ENCODE assay signal across 9 cellular contexts in genomic region chr2:96888082-96889011, GRCh38. TPM values are rescaled to one million over a fixed set of nuclear protein-coding genes. Genes with fewer than 3 reads are reported as not detected.
A peak's percentile ranks its signal among the peaks of the same experiment; 100 is the strongest.
DNase-seq lines count a peak whose midpoint lies in the region; ATAC-seq, FAIRE-seq and TF ChIP-seq lines count a peak whose summit lies in the region.
"Had no signal": no experiment of that assay in that cellular context is flagged by ENCODE, and none has a peak within 500 bp of the region (broad histone marks: within the 10 kb centered on the region; RNA-seq: fewer than 3 reads in every experiment).

No MANE protein-coding gene starts in this region.

- H3K27ac ChIP-seq in K562 (ENCODE audit: extremely low read depth, low read depth, low read length) (peak overlapping the region; percentile 56; the same call in 2 of the 3 replicates), upper lobe of right lung (peak overlapping the region; percentile 38)

- no peak for TF ChIP-seq EP300 in K562 (IDR thresholded peaks at IDR 0.05; ENCODE audit: low read length)

- H3K9me3 Mint-ChIP-seq in activated CD4-positive, alpha-beta T cell treated with anti-CD3 and anti-CD28 coated beads for 36 hours (ENCODE audit: low read depth): no peaks in the 10 kb centered on the region
- H3K9me3 Mint-ChIP-seq: activated T-cell treated with anti-CD3 and anti-CD28 coated beads, Interleukin-2, amount 50 U/mL, for 72 hours had no signal

- H4K20me1 ChIP-seq in K562 (replicated peaks; ENCODE audit: control insufficient read depth, insufficient read depth, low read length): peaks cover 3% of the 10 kb centered on the region; the same call in 1 of the 2 replicates

- H3K4me3 ChIP-seq in K562 (no peak overlapping the region), upper lobe of right lung (no peak overlapping the region)

- POLR2A ChIA-PET in activated CD4-positive, alpha-beta T cell treated with anti-CD3 and anti-CD28 coated beads for 36 hours (lab: Charles Lee): interaction anchor here (0.6 kb wide), 1 partner anchor 27 kb away, joined by 4 read pairs; no protein-coding TSS in a partner anchor
- POLR2A ChIA-PET in K562 (lab: Yijun Ruan, JAX): interaction anchor here (0.6 to 9.0 kb wide), 6 partner anchors 9 to 65 kb away, joined by 3 to 112 read pairs (median 5); no protein-coding TSS in a partner anchor

- H3K9me1 ChIP-seq in K562 (ENCODE audit: control insufficient read depth, insufficient read depth, low read length): no peaks in the 10 kb centered on the region

- H3K27ac Mint-ChIP-seq in activated CD4-positive, alpha-beta T cell treated with anti-CD3 and anti-CD28 coated beads for 36 hours: no peak overlapping the region
- H3K27ac Mint-ChIP-seq: activated T-cell treated with anti-CD3 and anti-CD28 coated beads, Interleukin-2, amount 50 U/mL, for 72 hours had no signal

- 78% methylated on average over 11 of the region's 12 CpGs for WGBS in K562 (ENCODE audit: insufficient coverage, low coverage, missing lambda C conversion rate)

- H3K4me1 ChIP-seq in K562 (replicated peaks in 1 of 2; ENCODE audit: control insufficient read depth in 2 of 2, insufficient read depth in 2 of 2, low read length in 2 of 2) (peaks cover 54 to 86% of the 10 kb centered on the region in 2 experiments), upper lobe of right lung (peaks cover 56% of the 10 kb centered on the region)

- H3K27me3 Mint-ChIP-seq in activated CD4-positive, alpha-beta T cell treated with anti-CD3 and anti-CD28 coated beads for 36 hours: no peaks in the 10 kb centered on the region

- H3K4me2 ChIP-seq in K562 (ENCODE audit: insufficient read depth, low read length): peak overlapping the region; percentile 54

- intact Hi-C loops in activated CD4-positive, alpha-beta T cell treated with anti-CD3 and anti-CD28 coated beads for 36 hours (cut with DNase I, micrococcal nuclease): no loop called here
- intact Hi-C loops in K562 (cut with micrococcal nuclease) (no loop called here), upper lobe of right lung (cut with DNase I) (no loop called here)

- peak; percentile 61 for ATAC-seq in activated CD4-positive, alpha-beta T cell treated with anti-CD3 and anti-CD28 coated beads for 36 hours
- no peak for ATAC-seq in K562
- ATAC-seq in upper lobe of right lung: peak; percentile 65
- ATAC-seq in HG02870 (IDR thresholded peaks at IDR 0.05; ENCODE audit: unreplicated experiment): no peak

- no TSS peak for BruUV-seq in K562 (replicated peaks; lab: Mats Ljungman, UMichigan)

- H3K36me3 ChIP-seq in K562 (ENCODE audit: control insufficient read depth, insufficient read depth, low read length) (peaks cover 94% of the 10 kb centered on the region), upper lobe of right lung (no peaks in the 10 kb centered on the region)

- no peak for TF ChIP-seq POLR2A in K562 (conservative IDR thresholded peaks at IDR 0.05)

- CTCF ChIA-PET in activated CD4-positive, alpha-beta T cell treated with anti-CD3 and anti-CD28 coated beads for 36 hours (lab: Charles Lee): interaction anchor here (0.6 to 1.7 kb wide), 2 partner anchors 17 to 37 kb away, joined by 3 to 6 read pairs; no protein-coding TSS in a partner anchor
- CTCF ChIA-PET in K562 (lab: Yijun Ruan, JAX; ENCODE audit: low intra/inter-chr PET ratio): no interaction called here

- H3K4me3 Mint-ChIP-seq in activated CD4-positive, alpha-beta T cell treated with anti-CD3 and anti-CD28 coated beads for 36 hours: no peak overlapping the region
- H3K4me3 Mint-ChIP-seq: activated T-cell treated with anti-CD3 and anti-CD28 coated beads, Interleukin-2, amount 50 U/mL, for 72 hours had no signal

- H3K36me3 Mint-ChIP-seq in activated CD4-positive, alpha-beta T cell treated with anti-CD3 and anti-CD28 coated beads for 36 hours (ENCODE audit: low read depth): no peaks in the 10 kb centered on the region

- no peak for TF ChIP-seq RAD21 in K562 (CRISPR knock-in tag; conservative IDR thresholded peaks at IDR 0.05 in 1 of 2, IDR thresholded peaks at IDR 0.05 in 1 of 2)

- no peak for FAIRE-seq in K562 (lab: Jason Lieb, UNC)

- H3K9me3 ChIP-seq in K562 (replicated peaks; ENCODE audit: control insufficient read depth, insufficient read depth, low read depth, low read length): no peaks in the 10 kb centered on the region
- no peaks in the 10 kb centered on the region for H3K9me3 ChIP-seq in upper lobe of right lung

- TF ChIP-seq CTCF in K562 (IDR thresholded peaks at IDR 0.05 in 2 of 3, conservative IDR thresholded peaks at IDR 0.05 in 1 of 3; ENCODE audit: insufficient read depth in 2 of 3, low read depth in 1 of 3, low read length in 3 of 3): no peak
- no peak for TF ChIP-seq CTCF in upper lobe of right lung (IDR thresholded peaks at IDR 0.05)

- peaks cover 85% of the 10 kb centered on the region for H3K79me2 ChIP-seq in K562 (ENCODE audit: control insufficient read depth, insufficient read depth, low read length)

- H3K9ac ChIP-seq in K562 (ENCODE audit: insufficient read depth in 1 of 2, low read depth in 2 of 2, low read length in 2 of 2): peak overlapping the region; percentile 5 to 85; a peak in 3 of 4 replicates

- in situ Hi-C loops in K562 (cut with MboI) (no loop called here), G401 (cut with HindIII; ENCODE audit: low sequenced_read_pairs) (no loop called here)

- no peak overlapping the region for H2AFZ ChIP-seq in K562 (ENCODE audit: low read depth, low read length)

- DNase-seq in activated CD4-positive, alpha-beta T cell treated with anti-CD3 and anti-CD28 coated beads for 36 hours: no peak
- DNase-seq in activated CD4-positive, alpha-beta T cell treated with anti-CD3 and anti-CD28 coated beads, Interleukin-2, amount 50 U/mL, for 4 hours: no peak
- DNase-seq in K562 (ENCODE audit: extremely low read depth in 1 of 4, low spot score in 3 of 4): no peak
- peak; percentile 77 for DNase-seq in midbrain (lab: John Stamatoyannopoulos, UW)
- peak; percentile 81 for DNase-seq in upper lobe of right lung
- no peak for DNase-seq in G401 (ENCODE audit: low spot score)
- no peak for DNase-seq in NCI-H446 (lab: John Stamatoyannopoulos, UW)
- DNase-seq: activated T-cell treated with anti-CD3 and anti-CD28 coated beads, Interleukin-2, amount 50 U/mL, for 72 hours had no signal

- peaks cover 41% of the 10 kb centered on the region for H3K4me1 Mint-ChIP-seq in activated CD4-positive, alpha-beta T cell treated with anti-CD3 and anti-CD28 coated beads for 36 hours

- H3K27me3 ChIP-seq in K562 (ENCODE audit: control insufficient read depth in 2 of 2, insufficient read depth in 2 of 2, low read length in 2 of 2) (no peaks in the 10 kb centered on the region; a peak in 1 of 5 replicates), upper lobe of right lung (no peaks in the 10 kb centered on the region)

RNA-seq across cellular contexts. Expression of gene SEMA4C, which starts 18.5 kb away (rescaled TPM):
- 1 to 10 TPM; 7.5 to 9.6 TPM for total RNA-seq in activated CD4-positive, alpha-beta T cell treated with anti-CD3 and anti-CD28 coated beads for 36 hours
- 229 and 466 TPM in 2 replicates for total RNA-seq in K562 (2011; cell fraction: chromatin; rRNA removed; ENCODE audit: low replicate concordance)
- 309 and 326 TPM in 2 replicates for total RNA-seq in K562 (2011; cell fraction: nucleolus; rRNA removed)
- 244 and 282 TPM in 2 replicates for total RNA-seq in K562 (2011; cell fraction: nucleoplasm; rRNA removed)
- total RNA-seq in K562 (2014; rRNA removed) (28.8 and 35.6 TPM in 2 replicates), K562 (2014; rRNA removed; fragmentation: Illumina TruSeq; extraction: Trizol) (7.3 and 9.5 TPM in 2 replicates), K562 (2015; rRNA removed; fragmentation: Illumina TruSeq; extraction: Trizol) (23.9 and 24.6 TPM in 2 replicates), K562 (2021) (45.2 and 54.4 TPM in 2 replicates), upper lobe of right lung (37.7 TPM)
- polyA plus RNA-seq in K562 (2011; rRNA removed) (59.7 and 110 TPM in 2 replicates), K562 (2014; fragmentation: Illumina TruSeq; extraction: Trizol) (21.8 and 29.4 TPM in 2 replicates), K562 (2014; fragmentation: Nextera tagmentation; extraction: Ambion mirVana) (under 1 TPM; 0.32 to 0.89 TPM), K562 (2014; rRNA removed) (35.5 and 36.2 TPM in 2 replicates)
- polyA plus RNA-seq in K562 (2011; cell fraction: cytosol; rRNA removed): 50.2 and 68.3 TPM in 2 replicates
- polyA plus RNA-seq in K562 (2011; cell fraction: nucleus; rRNA removed): 313 and 392 TPM in 2 replicates
- 39.1 and 59.5 TPM in 2 replicates for polyA plus RNA-seq in K562 (2012)
- 56.4 and 73.7 TPM in 2 replicates for polyA minus RNA-seq in K562 (2011; rRNA and poly(A)+ RNA removed)
- 58.2 and 59.2 TPM in 2 replicates for polyA minus RNA-seq in K562 (2011; cell fraction: cytosol; rRNA and poly(A)+ RNA removed)
- 58.7 and 72.1 TPM in 2 replicates for polyA minus RNA-seq in K562 (2011; cell fraction: nucleus; rRNA and poly(A)+ RNA removed)
- total RNA-seq in G401 (2014; rRNA removed; shearing (Covaris generic)): 37.9 and 40.6 TPM in 2 replicates

RNA-seq across cellular contexts. Expression of gene ANKRD39, which starts 30.5 kb away (rescaled TPM):
- 10 to 100 TPM; 23.0 to 23.6 TPM for total RNA-seq in activated CD4-positive, alpha-beta T cell treated with anti-CD3 and anti-CD28 coated beads for 36 hours
- 39.7 and 71.7 TPM in 2 replicates for total RNA-seq in K562 (2011; cell fraction: chromatin; rRNA removed; ENCODE audit: low replicate concordance)
- 42.2 and 44.1 TPM in 2 replicates for total RNA-seq in K562 (2011; cell fraction: nucleolus; rRNA removed)
- 34.4 and 37.9 TPM in 2 replicates for total RNA-seq in K562 (2011; cell fraction: nucleoplasm; rRNA removed)
- total RNA-seq in K562 (2014; rRNA removed): 33.1 and 50.4 TPM in 2 replicates
- 5.7 and 8.2 TPM in 2 replicates for total RNA-seq in K562 (2014; rRNA removed; fragmentation: Illumina TruSeq; extraction: Trizol)
- total RNA-seq in K562 (2015; rRNA removed; fragmentation: Illumina TruSeq; extraction: Trizol): 21.2 and 21.9 TPM in 2 replicates
- 29.8 and 31.2 TPM in 2 replicates for total RNA-seq in K562 (2021)
- polyA plus RNA-seq in K562 (2011; rRNA removed): 23.8 and 33.3 TPM in 2 replicates
- 27.1 and 60.5 TPM in 2 replicates for polyA plus RNA-seq in K562 (2011; cell fraction: cytosol; rRNA removed)
- polyA plus RNA-seq in K562 (2011; cell fraction: nucleus; rRNA removed): 58.3 and 92.0 TPM in 2 replicates
- 28.4 and 31.7 TPM in 2 replicates for polyA plus RNA-seq in K562 (2012)
- polyA plus RNA-seq in K562 (2014; fragmentation: Illumina TruSeq; extraction: Trizol): 15.0 and 22.7 TPM in 2 replicates
- 10 to 100 TPM; 16.7 to 26.0 TPM for polyA plus RNA-seq in K562 (2014; fragmentation: Nextera tagmentation; extraction: Ambion mirVana)
- polyA plus RNA-seq in K562 (2014; rRNA removed): 28.1 and 48.3 TPM in 2 replicates
- 6.6 and 8.9 TPM in 2 replicates for polyA minus RNA-seq in K562 (2011; rRNA and poly(A)+ RNA removed)
- polyA minus RNA-seq in K562 (2011; cell fraction: cytosol; rRNA and poly(A)+ RNA removed): 7.1 and 9.9 TPM in 2 replicates
- 15.1 and 21.2 TPM in 2 replicates for polyA minus RNA-seq in K562 (2011; cell fraction: nucleus; rRNA and poly(A)+ RNA removed)
- total RNA-seq in upper lobe of right lung: 8.6 TPM
- total RNA-seq in G401 (2014; rRNA removed; shearing (Covaris generic)): 28.4 and 45.2 TPM in 2 replicates

RNA-seq across cellular contexts. Expression of gene ANKRD23, which starts 44.5 kb away (rescaled TPM):
- 1 to 10 TPM; 5.1 to 5.3 TPM for total RNA-seq in activated CD4-positive, alpha-beta T cell treated with anti-CD3 and anti-CD28 coated beads for 36 hours
- 20.7 and 42.5 TPM in 2 replicates for total RNA-seq in K562 (2011; cell fraction: chromatin; rRNA removed; ENCODE audit: low replicate concordance)
- 27.0 and 27.3 TPM in 2 replicates for total RNA-seq in K562 (2011; cell fraction: nucleolus; rRNA removed)
- 19.0 and 21.1 TPM in 2 replicates for total RNA-seq in K562 (2011; cell fraction: nucleoplasm; rRNA removed)
- total RNA-seq in K562 (2014; rRNA removed) (2.7 and 3.1 TPM in 2 replicates), K562 (2014; rRNA removed; fragmentation: Illumina TruSeq; extraction: Trizol) (1.8 and 2.0 TPM in 2 replicates), K562 (2015; rRNA removed; fragmentation: Illumina TruSeq; extraction: Trizol) (2.9 and 4.5 TPM in 2 replicates), K562 (2021) (2.8 and 4.1 TPM in 2 replicates), upper lobe of right lung (1.7 TPM)
- polyA plus RNA-seq in K562 (2011; rRNA removed) (4.8 and 7.5 TPM in 2 replicates), K562 (2014; fragmentation: Illumina TruSeq; extraction: Trizol) (2.7 and 3.1 TPM in 2 replicates), K562 (2014; fragmentation: Nextera tagmentation; extraction: Ambion mirVana) (under 1 TPM; 0.32 to 0.34 TPM), K562 (2014; rRNA removed) (4.5 and 5.8 TPM in 2 replicates)
- 2.9 and 5.5 TPM in 2 replicates for polyA plus RNA-seq in K562 (2011; cell fraction: cytosol; rRNA removed)
- 40.8 and 73.8 TPM in 2 replicates for polyA plus RNA-seq in K562 (2011; cell fraction: nucleus; rRNA removed)
- polyA plus RNA-seq in K562 (2012): 3.4 and 10.6 TPM in 2 replicates
- polyA minus RNA-seq in K562 (2011; rRNA and poly(A)+ RNA removed): 1.2 and 2.2 TPM in 2 replicates
- 0.95 and 2.6 TPM in 2 replicates for polyA minus RNA-seq in K562 (2011; cell fraction: cytosol; rRNA and poly(A)+ RNA removed)
- polyA minus RNA-seq in K562 (2011; cell fraction: nucleus; rRNA and poly(A)+ RNA removed): 6.3 and 6.9 TPM in 2 replicates
- 2.2 and 3.5 TPM in 2 replicates for total RNA-seq in G401 (2014; rRNA removed; shearing (Covaris generic))

Comparison
In these comparisons a context has a peak if more than half of its experiments do, and no peak if none do; other contexts are left out.
1. ATAC-seq: peak in activated CD4-positive, alpha-beta T cell treated with anti-CD3 and anti-CD28 coated beads for 36 hours (single experiment) and upper lobe of right lung (single experiment); none in K562 (single experiment) and HG02870 (single experiment).
2. DNase-seq: peak in midbrain (single experiment) and upper lobe of right lung (single experiment); none in activated CD4-positive, alpha-beta T cell treated with anti-CD3 and anti-CD28 coated beads for 36 hours (single experiment), activated CD4-positive, alpha-beta T cell treated with anti-CD3 and anti-CD28 coated beads, Interleukin-2, amount 50 U/mL, for 4 hours (0 of 2), K562 (0 of 4), G401 (single experiment) and NCI-H446 (0 of 2).